In genomic region chr7:81638216-81638615, GRCh38 we compare ENCODE assay signal across 16 cellular contexts.
DNase-seq lines count a peak whose midpoint lies in the region; ATAC-seq and TF ChIP-seq lines count a peak whose summit lies in the region.
"Had no signal": no experiment of that assay in that cellular context is flagged by ENCODE, and none has a peak within 500 bp of the region (broad histone marks: within the 10 kb centered on the region; RNA-seq: fewer than 3 reads in every experiment).

No MANE protein-coding gene starts in this region.

- no peaks in the 10 kb centered on the region for H3K27me3 ChIP-seq in brain microvascular endothelial cell (replicated peaks)
- H3K27me3 ChIP-seq: colonic mucosa had no signal

- ATAC-seq in HG02870 (IDR thresholded peaks at IDR 0.05; ENCODE audit: unreplicated experiment) = no peak
- no peak for ATAC-seq in HG03045 (IDR thresholded peaks at IDR 0.05; ENCODE audit: unreplicated experiment)
- ATAC-seq: activated CD4-positive, alpha-beta T cell treated with anti-CD3 and anti-CD28 coated beads for 36 hours; left ventricle myocardium superior; stimulated activated naive B cell treated with anti-CD40 and anti-IgM and Interleukin-4, amounts not matched to agents 10 μg/mL and 1 μg/mL and 100 μg/mL, for 72 hours had no signal

- H3K27ac Mint-ChIP-seq in nephron progenitor cell = no peak overlapping the region
- H3K27ac Mint-ChIP-seq: activated CD4-positive, alpha-beta T cell treated with anti-CD3 and anti-CD28 coated beads for 36 hours; stimulated activated naive B cell treated with anti-CD40 and anti-IgM and Interleukin-4, amounts not matched to agents 10 μg/mL and 1 μg/mL and 100 μg/mL, for 72 hours had no signal

- TF ChIP-seq CTCF in brain microvascular endothelial cell (IDR thresholded peaks at IDR 0.05; ENCODE audit: low read depth, low read length, missing control alignments) (no peak), nephron progenitor cell (IDR thresholded peaks at IDR 0.05) (no peak)

- H3K4me3 Mint-ChIP-seq in nephron progenitor cell = no peak overlapping the region
- H3K4me3 Mint-ChIP-seq: activated CD4-positive, alpha-beta T cell treated with anti-CD3 and anti-CD28 coated beads for 36 hours; stimulated activated naive B cell treated with anti-CD40 and anti-IgM and Interleukin-4, amounts not matched to agents 10 μg/mL and 1 μg/mL and 100 μg/mL, for 72 hours had no signal

- no peaks in the 10 kb centered on the region for H3K36me3 ChIP-seq in brain microvascular endothelial cell (replicated peaks)
- H3K36me3 ChIP-seq: colonic mucosa had no signal

- in situ Hi-C loops in brain microvascular endothelial cell (cut with HindIII; ENCODE audit: low pct_ligation_motif_present, low sequenced_read_pairs) = no loop called here

- no peaks in the 10 kb centered on the region for H3K36me3 Mint-ChIP-seq in nephron progenitor cell (ENCODE audit: low read depth)
- H3K36me3 Mint-ChIP-seq: stimulated activated naive B cell treated with anti-CD40 and anti-IgM and Interleukin-4, amounts not matched to agents 10 μg/mL and 1 μg/mL and 100 μg/mL, for 72 hours had no signal

- peaks cover 16% of the 10 kb centered on the region for H3K9me3 Mint-ChIP-seq in nephron progenitor cell

- DNase-seq in EH (ENCODE audit: low read depth) (peak; percentile 90), NCI-H446 treated with DMSO at 0.1 percent for 48 hours (lab: John Stamatoyannopoulos, UW) (peak; percentile 84), brain microvascular endothelial cell (peak; percentile 90), nephron progenitor cell (peak; percentile 4), SW 1271 (lab: John Stamatoyannopoulos, UW) (no peak), hypothalamus (lab: John Stamatoyannopoulos, UW) (no peak)
- DNase-seq: activated CD4-positive, alpha-beta T cell treated with anti-CD3 and anti-CD28 coated beads for 36 hours; colonic mucosa; DMS79 treated with DMSO at 0.1 percent for 48 hours; left ventricle myocardium superior; NCI-H187; nucleus accumbens; SIG-M5; stimulated activated naive B cell treated with anti-CD40 and anti-IgM and Interleukin-4, amounts not matched to agents 10 μg/mL and 1 μg/mL and 100 μg/mL, for 72 hours had no signal

- H3K4me3 ChIP-seq in brain microvascular endothelial cell (ENCODE audit: low read depth, low read length) = no peak overlapping the region
- H3K4me3 ChIP-seq: colonic mucosa had no signal

- H3K27ac ChIP-seq in brain microvascular endothelial cell = peak overlapping the region; percentile 93
- H3K27ac ChIP-seq: colonic mucosa had no signal

- H3K4me1 Mint-ChIP-seq in nephron progenitor cell = peaks cover 14% of the 10 kb centered on the region
- H3K4me1 Mint-ChIP-seq: activated CD4-positive, alpha-beta T cell treated with anti-CD3 and anti-CD28 coated beads for 36 hours; stimulated activated naive B cell treated with anti-CD40 and anti-IgM and Interleukin-4, amounts not matched to agents 10 μg/mL and 1 μg/mL and 100 μg/mL, for 72 hours had no signal

- H3K27me3 Mint-ChIP-seq in nephron progenitor cell (ENCODE audit: low read depth, poor library complexity) = no peaks in the 10 kb centered on the region
- H3K27me3 Mint-ChIP-seq: activated CD4-positive, alpha-beta T cell treated with anti-CD3 and anti-CD28 coated beads for 36 hours; stimulated activated naive B cell treated with anti-CD40 and anti-IgM and Interleukin-4, amounts not matched to agents 10 μg/mL and 1 μg/mL and 100 μg/mL, for 72 hours had no signal

Comparison
In these comparisons a context has a peak if more than half of its experiments do, and no peak if none do; other contexts are left out.
1. DNase-seq: peak in EH (single experiment), NCI-H446 treated with DMSO at 0.1 percent for 48 hours (single experiment), brain microvascular endothelial cell (single experiment) and nephron progenitor cell (single experiment); none in SW 1271 (0 of 2) and hypothalamus (0 of 51).